Comparison of ENCODE assay signal across 1 cellular context in genomic region chr6:46130665-46131064, GRCh38.
TF ChIP-seq lines count a peak whose summit lies in the region.

No MANE protein-coding gene starts in this region.

TF ChIP-seq in HCT116, 20 proteins besides CTCF, POLR2A, EP300 and RAD21 (continued from another document):
- TF ChIP-seq ZNF274 (IDR thresholded peaks at IDR 0.05; ENCODE audit: low read depth, low read length) (no peak), ZBTB33 (IDR thresholded peaks at IDR 0.05; ENCODE audit: extremely low read depth, insufficient replicate concordance, low read length) (no peak), YY1 (IDR thresholded peaks at IDR 0.05; ENCODE audit: extremely low read depth, insufficient replicate concordance, low read depth, low read length) (no peak), EZH2phosphoT487 (IDR thresholded peaks at IDR 0.05; ENCODE audit: borderline replicate concordance) (no peak), JUND (IDR thresholded peaks at IDR 0.05) (no peak), ATF3 (IDR thresholded peaks at IDR 0.05) (no peak), EGR1 (IDR thresholded peaks at IDR 0.05; ENCODE audit: low read depth) (no peak), CEBPB (IDR thresholded peaks at IDR 0.05; ENCODE audit: low read depth) (no peak), FOSL1 (IDR thresholded peaks at IDR 0.05; ENCODE audit: low read depth) (no peak), ZFX (IDR thresholded peaks at IDR 0.05) (no peak)
TF ChIP-seq in HCT116: peak in this region for 0.
